Comparison of ENCODE assay signal across 2 cellular contexts in the genomic region with DNA sequence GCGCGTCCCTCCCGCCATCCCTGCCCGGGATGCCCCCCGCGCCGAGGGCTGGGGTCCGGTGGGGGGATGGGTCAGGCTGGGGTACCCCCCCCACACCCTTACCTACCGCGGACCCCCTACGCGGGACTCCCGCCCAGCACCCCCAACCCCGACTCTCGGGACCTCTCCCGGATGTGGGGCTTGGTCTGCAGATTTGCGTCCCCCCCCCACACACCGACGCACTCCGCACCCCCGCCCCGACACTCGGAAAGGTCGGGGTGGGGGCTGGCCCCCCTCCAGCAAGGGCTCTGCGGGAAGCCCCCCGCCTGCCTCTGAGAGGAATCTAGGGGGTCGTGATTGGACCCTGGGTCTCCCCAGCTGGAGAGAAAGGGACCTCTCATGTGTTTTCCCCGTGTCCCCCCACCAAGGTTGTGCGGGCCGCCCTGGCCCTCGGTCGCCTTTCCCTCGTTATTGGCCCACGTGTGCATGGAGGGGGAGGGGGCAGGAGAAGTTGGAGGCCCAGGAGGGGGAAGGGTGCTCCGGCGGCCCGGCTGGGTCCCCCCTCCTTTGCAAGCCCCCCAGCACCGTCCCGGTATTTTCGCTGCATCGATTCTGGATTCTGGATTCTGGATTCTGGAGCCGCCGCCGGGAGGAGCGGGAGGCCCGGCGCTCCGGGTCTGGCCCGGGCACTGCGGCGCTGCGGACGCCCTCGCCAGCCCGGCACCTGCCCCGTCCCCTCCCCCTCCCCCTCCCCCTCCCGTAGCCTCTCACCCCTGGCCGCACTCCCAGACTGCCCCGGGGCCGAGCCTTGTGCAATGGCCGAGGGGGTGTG.
TF ChIP-seq lines count a peak whose summit lies in the region.

No MANE protein-coding gene starts in this region.

TF ChIP-seq in A549, 52 proteins besides CTCF, POLR2A, EP300 and RAD21:
- TF ChIP-seq, protein P1, sequence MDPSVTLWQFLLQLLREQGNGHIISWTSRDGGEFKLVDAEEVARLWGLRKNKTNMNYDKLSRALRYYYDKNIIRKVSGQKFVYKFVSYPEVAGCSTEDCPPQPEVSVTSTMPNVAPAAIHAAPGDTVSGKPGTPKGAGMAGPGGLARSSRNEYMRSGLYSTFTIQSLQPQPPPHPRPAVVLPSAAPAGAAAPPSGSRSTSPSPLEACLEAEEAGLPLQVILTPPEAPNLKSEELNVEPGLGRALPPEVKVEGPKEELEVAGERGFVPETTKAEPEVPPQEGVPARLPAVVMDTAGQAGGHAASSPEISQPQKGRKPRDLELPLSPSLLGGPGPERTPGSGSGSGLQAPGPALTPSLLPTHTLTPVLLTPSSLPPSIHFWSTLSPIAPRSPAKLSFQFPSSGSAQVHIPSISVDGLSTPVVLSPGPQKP (IDR thresholded peaks at IDR 0.05; ENCODE audit: low read depth, low read length): no peak
- TF ChIP-seq, protein P2, sequence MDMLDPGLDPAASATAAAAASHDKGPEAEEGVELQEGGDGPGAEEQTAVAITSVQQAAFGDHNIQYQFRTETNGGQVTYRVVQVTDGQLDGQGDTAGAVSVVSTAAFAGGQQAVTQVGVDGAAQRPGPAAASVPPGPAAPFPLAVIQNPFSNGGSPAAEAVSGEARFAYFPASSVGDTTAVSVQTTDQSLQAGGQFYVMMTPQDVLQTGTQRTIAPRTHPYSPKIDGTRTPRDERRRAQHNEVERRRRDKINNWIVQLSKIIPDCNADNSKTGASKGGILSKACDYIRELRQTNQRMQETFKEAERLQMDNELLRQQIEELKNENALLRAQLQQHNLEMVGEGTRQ (IDR thresholded peaks at IDR 0.05): peak; percentile 50
- TF ChIP-seq ZFP36 (IDR thresholded peaks at IDR 0.05; ENCODE audit: borderline replicate concordance, partially characterized antibody): no peak
- peak; percentile 48; the same call in 1 of the 2 replicates for TF ChIP-seq MYC (IDR thresholded peaks at IDR 0.05; ENCODE audit: borderline replicate concordance, low read length)
- TF ChIP-seq, protein P3, sequence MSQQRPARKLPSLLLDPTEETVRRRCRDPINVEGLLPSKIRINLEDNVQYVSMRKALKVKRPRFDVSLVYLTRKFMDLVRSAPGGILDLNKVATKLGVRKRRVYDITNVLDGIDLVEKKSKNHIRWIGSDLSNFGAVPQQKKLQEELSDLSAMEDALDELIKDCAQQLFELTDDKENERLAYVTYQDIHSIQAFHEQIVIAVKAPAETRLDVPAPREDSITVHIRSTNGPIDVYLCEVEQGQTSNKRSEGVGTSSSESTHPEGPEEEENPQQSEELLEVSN (IDR thresholded peaks at IDR 0.05; ENCODE audit: borderline replicate concordance, low read depth): peak; percentile 76
- TF ChIP-seq, protein P4, sequence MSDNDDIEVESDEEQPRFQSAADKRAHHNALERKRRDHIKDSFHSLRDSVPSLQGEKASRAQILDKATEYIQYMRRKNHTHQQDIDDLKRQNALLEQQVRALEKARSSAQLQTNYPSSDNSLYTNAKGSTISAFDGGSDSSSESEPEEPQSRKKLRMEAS (IDR thresholded peaks at IDR 0.05): peak; percentile 89
- peak in 1 of 2 experiments; percentile 78; a peak in 2 of 4 replicates for TF ChIP-seq CEBPB (IDR thresholded peaks at IDR 0.05)
- TF ChIP-seq CHD2 (IDR thresholded peaks at IDR 0.05; ENCODE audit: low read length, partially characterized antibody): peak; percentile 50

TF ChIP-seq in H1, 55 proteins besides CTCF, POLR2A, EP300 and RAD21 (continued from another document):
- TF ChIP-seq EGR1 (IDR thresholded peaks at IDR 0.05; ENCODE audit: borderline replicate concordance, low read depth, low read length) (0 out of 2 replicates have a peak, but pooled peaks have one; percentile 22), CBX8 (IDR thresholded peaks at IDR 0.05; ENCODE audit: borderline replicate concordance, low read depth, low read length) (no peak), SIN3A (conservative IDR thresholded peaks at IDR 0.05 in 1 of 2, IDR thresholded peaks at IDR 0.05 in 1 of 2; ENCODE audit: low read depth in 1 of 2, low read length in 2 of 2) (no peak), KDM4A (IDR thresholded peaks at IDR 0.05; ENCODE audit: low read depth, low read length, severe bottlenecking) (peak; percentile 53), SRF (IDR thresholded peaks at IDR 0.05; ENCODE audit: low read depth, low read length) (no peak), CBX5 (IDR thresholded peaks at IDR 0.05; ENCODE audit: low read depth, low read length) (no peak), KDM5A (IDR thresholded peaks at IDR 0.05; ENCODE audit: low read length) (no peak), RBBP5 (IDR thresholded peaks at IDR 0.05; ENCODE audit: borderline replicate concordance, low read depth, low read length) (peak; percentile 67; the same call in 1 of the 2 replicates), JUND (IDR thresholded peaks at IDR 0.05; ENCODE audit: low read length) (no peak), RNF2 (IDR thresholded peaks at IDR 0.05; ENCODE audit: borderline replicate concordance, low read depth, low read length, missing control alignments, poor library complexity, severe bottlenecking) (peak; percentile 65), BCL11A (IDR thresholded peaks at IDR 0.05; ENCODE audit: low read depth in 2 of 2, low read length in 2 of 2) (no peak), TAF1 (IDR thresholded peaks at IDR 0.05; ENCODE audit: low read depth, low read length) (no peak), PHF8 (conservative IDR thresholded peaks at IDR 0.05; ENCODE audit: low read depth, low read length) (0 out of 2 replicates have a peak, but pooled peaks have one; percentile 30), POLR2AphosphoS5 (IDR thresholded peaks at IDR 0.05; ENCODE audit: low read depth, low read length) (no peak), SIX5 (IDR thresholded peaks at IDR 0.05; ENCODE audit: low read depth, low read length) (no peak), BRCA1 (IDR thresholded peaks at IDR 0.05; ENCODE audit: low read depth, low read length) (no peak), CEBPB (IDR thresholded peaks at IDR 0.05; ENCODE audit: low read depth, low read length) (no peak), RXRA (IDR thresholded peaks at IDR 0.05; ENCODE audit: insufficient read depth, low read depth, low read length) (no peak), GABPA (IDR thresholded peaks at IDR 0.05; ENCODE audit: borderline replicate concordance, insufficient read depth, low read length) (0 out of 2 replicates have a peak, but pooled peaks have one; percentile 19), FOSL1 (IDR thresholded peaks at IDR 0.05; ENCODE audit: insufficient read depth, low read depth, low read length) (no peak)
- TF ChIP-seq, protein P3 (IDR thresholded peaks at IDR 0.05): peak; percentile 91
- TF ChIP-seq, protein P2 (IDR thresholded peaks at IDR 0.05; ENCODE audit: low read length): 0 out of 2 replicates have a peak, but pooled peaks have one; percentile 26
- TF ChIP-seq, protein P5, sequence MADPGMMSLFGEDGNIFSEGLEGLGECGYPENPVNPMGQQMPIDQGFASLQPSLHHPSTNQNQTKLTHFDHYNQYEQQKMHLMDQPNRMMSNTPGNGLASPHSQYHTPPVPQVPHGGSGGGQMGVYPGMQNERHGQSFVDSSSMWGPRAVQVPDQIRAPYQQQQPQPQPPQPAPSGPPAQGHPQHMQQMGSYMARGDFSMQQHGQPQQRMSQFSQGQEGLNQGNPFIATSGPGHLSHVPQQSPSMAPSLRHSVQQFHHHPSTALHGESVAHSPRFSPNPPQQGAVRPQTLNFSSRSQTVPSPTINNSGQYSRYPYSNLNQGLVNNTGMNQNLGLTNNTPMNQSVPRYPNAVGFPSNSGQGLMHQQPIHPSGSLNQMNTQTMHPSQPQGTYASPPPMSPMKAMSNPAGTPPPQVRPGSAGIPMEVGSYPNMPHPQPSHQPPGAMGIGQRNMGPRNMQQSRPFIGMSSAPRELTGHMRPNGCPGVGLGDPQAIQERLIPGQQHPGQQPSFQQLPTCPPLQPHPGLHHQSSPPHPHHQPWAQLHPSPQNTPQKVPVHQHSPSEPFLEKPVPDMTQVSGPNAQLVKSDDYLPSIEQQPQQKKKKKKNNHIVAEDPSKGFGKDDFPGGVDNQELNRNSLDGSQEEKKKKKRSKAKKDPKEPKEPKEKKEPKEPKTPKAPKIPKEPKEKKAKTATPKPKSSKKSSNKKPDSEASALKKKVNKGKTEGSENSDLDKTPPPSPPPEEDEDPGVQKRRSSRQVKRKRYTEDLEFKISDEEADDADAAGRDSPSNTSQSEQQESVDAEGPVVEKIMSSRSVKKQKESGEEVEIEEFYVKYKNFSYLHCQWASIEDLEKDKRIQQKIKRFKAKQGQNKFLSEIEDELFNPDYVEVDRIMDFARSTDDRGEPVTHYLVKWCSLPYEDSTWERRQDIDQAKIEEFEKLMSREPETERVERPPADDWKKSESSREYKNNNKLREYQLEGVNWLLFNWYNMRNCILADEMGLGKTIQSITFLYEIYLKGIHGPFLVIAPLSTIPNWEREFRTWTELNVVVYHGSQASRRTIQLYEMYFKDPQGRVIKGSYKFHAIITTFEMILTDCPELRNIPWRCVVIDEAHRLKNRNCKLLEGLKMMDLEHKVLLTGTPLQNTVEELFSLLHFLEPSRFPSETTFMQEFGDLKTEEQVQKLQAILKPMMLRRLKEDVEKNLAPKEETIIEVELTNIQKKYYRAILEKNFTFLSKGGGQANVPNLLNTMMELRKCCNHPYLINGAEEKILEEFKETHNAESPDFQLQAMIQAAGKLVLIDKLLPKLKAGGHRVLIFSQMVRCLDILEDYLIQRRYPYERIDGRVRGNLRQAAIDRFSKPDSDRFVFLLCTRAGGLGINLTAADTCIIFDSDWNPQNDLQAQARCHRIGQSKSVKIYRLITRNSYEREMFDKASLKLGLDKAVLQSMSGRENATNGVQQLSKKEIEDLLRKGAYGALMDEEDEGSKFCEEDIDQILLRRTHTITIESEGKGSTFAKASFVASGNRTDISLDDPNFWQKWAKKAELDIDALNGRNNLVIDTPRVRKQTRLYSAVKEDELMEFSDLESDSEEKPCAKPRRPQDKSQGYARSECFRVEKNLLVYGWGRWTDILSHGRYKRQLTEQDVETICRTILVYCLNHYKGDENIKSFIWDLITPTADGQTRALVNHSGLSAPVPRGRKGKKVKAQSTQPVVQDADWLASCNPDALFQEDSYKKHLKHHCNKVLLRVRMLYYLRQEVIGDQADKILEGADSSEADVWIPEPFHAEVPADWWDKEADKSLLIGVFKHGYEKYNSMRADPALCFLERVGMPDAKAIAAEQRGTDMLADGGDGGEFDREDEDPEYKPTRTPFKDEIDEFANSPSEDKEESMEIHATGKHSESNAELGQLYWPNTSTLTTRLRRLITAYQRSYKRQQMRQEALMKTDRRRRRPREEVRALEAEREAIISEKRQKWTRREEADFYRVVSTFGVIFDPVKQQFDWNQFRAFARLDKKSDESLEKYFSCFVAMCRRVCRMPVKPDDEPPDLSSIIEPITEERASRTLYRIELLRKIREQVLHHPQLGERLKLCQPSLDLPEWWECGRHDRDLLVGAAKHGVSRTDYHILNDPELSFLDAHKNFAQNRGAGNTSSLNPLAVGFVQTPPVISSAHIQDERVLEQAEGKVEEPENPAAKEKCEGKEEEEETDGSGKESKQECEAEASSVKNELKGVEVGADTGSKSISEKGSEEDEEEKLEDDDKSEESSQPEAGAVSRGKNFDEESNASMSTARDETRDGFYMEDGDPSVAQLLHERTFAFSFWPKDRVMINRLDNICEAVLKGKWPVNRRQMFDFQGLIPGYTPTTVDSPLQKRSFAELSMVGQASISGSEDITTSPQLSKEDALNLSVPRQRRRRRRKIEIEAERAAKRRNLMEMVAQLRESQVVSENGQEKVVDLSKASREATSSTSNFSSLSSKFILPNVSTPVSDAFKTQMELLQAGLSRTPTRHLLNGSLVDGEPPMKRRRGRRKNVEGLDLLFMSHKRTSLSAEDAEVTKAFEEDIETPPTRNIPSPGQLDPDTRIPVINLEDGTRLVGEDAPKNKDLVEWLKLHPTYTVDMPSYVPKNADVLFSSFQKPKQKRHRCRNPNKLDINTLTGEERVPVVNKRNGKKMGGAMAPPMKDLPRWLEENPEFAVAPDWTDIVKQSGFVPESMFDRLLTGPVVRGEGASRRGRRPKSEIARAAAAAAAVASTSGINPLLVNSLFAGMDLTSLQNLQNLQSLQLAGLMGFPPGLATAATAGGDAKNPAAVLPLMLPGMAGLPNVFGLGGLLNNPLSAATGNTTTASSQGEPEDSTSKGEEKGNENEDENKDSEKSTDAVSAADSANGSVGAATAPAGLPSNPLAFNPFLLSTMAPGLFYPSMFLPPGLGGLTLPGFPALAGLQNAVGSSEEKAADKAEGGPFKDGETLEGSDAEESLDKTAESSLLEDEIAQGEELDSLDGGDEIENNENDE (IDR thresholded peaks at IDR 0.05; ENCODE audit: insufficient replicate concordance, low read length): no peak
- TF ChIP-seq, protein P4 (IDR thresholded peaks at IDR 0.05): peak; percentile 91
- TF ChIP-seq, protein P6, sequence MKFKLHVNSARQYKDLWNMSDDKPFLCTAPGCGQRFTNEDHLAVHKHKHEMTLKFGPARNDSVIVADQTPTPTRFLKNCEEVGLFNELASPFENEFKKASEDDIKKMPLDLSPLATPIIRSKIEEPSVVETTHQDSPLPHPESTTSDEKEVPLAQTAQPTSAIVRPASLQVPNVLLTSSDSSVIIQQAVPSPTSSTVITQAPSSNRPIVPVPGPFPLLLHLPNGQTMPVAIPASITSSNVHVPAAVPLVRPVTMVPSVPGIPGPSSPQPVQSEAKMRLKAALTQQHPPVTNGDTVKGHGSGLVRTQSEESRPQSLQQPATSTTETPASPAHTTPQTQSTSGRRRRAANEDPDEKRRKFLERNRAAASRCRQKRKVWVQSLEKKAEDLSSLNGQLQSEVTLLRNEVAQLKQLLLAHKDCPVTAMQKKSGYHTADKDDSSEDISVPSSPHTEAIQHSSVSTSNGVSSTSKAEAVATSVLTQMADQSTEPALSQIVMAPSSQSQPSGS (IDR thresholded peaks at IDR 0.05; ENCODE audit: low read length): no peak
